In genomic region chr12:109589691-109590245, GRCh38 we compare ENCODE assay signal across 24 cellular contexts.
"Had no signal": no experiment of that assay in that cellular context is flagged by ENCODE, and none has a peak within 500 bp of the region (broad histone marks: within the 10 kb centered on the region; RNA-seq: fewer than 3 reads in every experiment).

No MANE protein-coding gene starts in this region.

- H3K9ac ChIP-seq: parathyroid adenoma had no signal

- H3K27me3 ChIP-seq: spleen, testis, transverse colon had no signal

- DNase-seq: effector memory CD4-positive, alpha-beta T cell; immature natural killer cell; left ventricle myocardium inferior; lower lobe of right lung; natural killer cell; occipital lobe; spleen; stimulated activated CD4-positive, alpha-beta T cell treated with anti-CD3 and anti-CD28 coated beads, Interleukin-15, amount 100 ng/mL, for 24 hours; stimulated activated CD4-positive, alpha-beta T cell treated with anti-CD3 and anti-CD28 coated beads, Interleukin-1b, Interleukin-23, amount 100 ng/mL, for 48 hours; stimulated activated CD4-positive, alpha-beta T cell treated with anti-CD3 and anti-CD28 coated beads, Interleukin-4, amount 100 ng/mL, for 24 hours; stimulated activated naive CD8-positive, alpha-beta T cell treated with anti-CD3 and anti-CD28 coated beads, Interleukin-15, amount 100 ng/mL, for 72 hours; testis; transverse colon had no signal

- H3K4me3 Mint-ChIP-seq: immature natural killer cell; memory B cell; mesothelial cell of epicardium; natural killer cell; stimulated activated memory B cell treated with anti-CD40 and anti-IgM and Interleukin-4, amounts not matched to agents 10 μg/mL and 1 μg/mL and 100 μg/mL, for 72 hours; stimulated activated naive CD8-positive, alpha-beta T cell treated with anti-CD3 and anti-CD28 coated beads, Interleukin-15, amount 100 ng/mL, for 72 hours had no signal

- H3K79me2 ChIP-seq: parathyroid adenoma had no signal

- H3K27ac ChIP-seq: left ventricle myocardium inferior, parathyroid adenoma, prostate gland, spleen, testis, transverse colon had no signal

- FAIRE-seq: endometrium, frontal cortex, keratinocyte had no signal

- H3K9me3 ChIP-seq: left ventricle myocardium inferior, lower lobe of right lung, prostate gland, spleen, testis, transverse colon had no signal

- ATAC-seq: esophagus mucosa; natural killer cell; sciatic nerve; stimulated activated memory B cell treated with anti-CD40 and anti-IgM and Interleukin-4, amounts not matched to agents 10 μg/mL and 1 μg/mL and 100 μg/mL, for 72 hours; stimulated activated naive CD8-positive, alpha-beta T cell treated with anti-CD3 and anti-CD28 coated beads, Interleukin-15, amount 100 ng/mL, for 72 hours had no signal

- H3K9me3 Mint-ChIP-seq: immature natural killer cell; memory B cell; mesothelial cell of epicardium; natural killer cell; neural crest cell; stimulated activated memory B cell treated with anti-CD40 and anti-IgM and Interleukin-4, amounts not matched to agents 10 μg/mL and 1 μg/mL and 100 μg/mL, for 72 hours; stimulated activated naive CD8-positive, alpha-beta T cell treated with anti-CD3 and anti-CD28 coated beads, Interleukin-15, amount 100 ng/mL, for 72 hours had no signal

- H3K4me3 ChIP-seq: left ventricle myocardium inferior, lower lobe of right lung, prostate gland, spleen, testis, transverse colon had no signal

- H3K27ac Mint-ChIP-seq: immature natural killer cell; memory B cell; mesothelial cell of epicardium; natural killer cell; stimulated activated memory B cell treated with anti-CD40 and anti-IgM and Interleukin-4, amounts not matched to agents 10 μg/mL and 1 μg/mL and 100 μg/mL, for 72 hours had no signal

- H3K4me1 ChIP-seq: lower lobe of right lung, parathyroid adenoma, prostate gland, testis, transverse colon had no signal

- H3K4me1 Mint-ChIP-seq: memory B cell, mesothelial cell of epicardium, natural killer cell had no signal

- H2AFZ ChIP-seq: parathyroid adenoma had no signal

- H3K27me3 Mint-ChIP-seq: memory B cell; stimulated activated memory B cell treated with anti-CD40 and anti-IgM and Interleukin-4, amounts not matched to agents 10 μg/mL and 1 μg/mL and 100 μg/mL, for 72 hours; stimulated activated naive CD8-positive, alpha-beta T cell treated with anti-CD3 and anti-CD28 coated beads, Interleukin-15, amount 100 ng/mL, for 72 hours had no signal

- H3K36me3 Mint-ChIP-seq: natural killer cell had no signal
